ENCODE assay signal across 1 cellular context in genomic region chr2:10064932-10065682, GRCh38.
TF ChIP-seq lines count a peak whose summit lies in the region.

No MANE protein-coding gene starts in this region.

TF ChIP-seq in HEK293, 187 proteins besides CTCF, POLR2A, EP300 and RAD21 (continued from another document):
- TF ChIP-seq ZNF274 (IDR thresholded peaks at IDR 0.05; ENCODE audit: low read length) (no peak), ZNF274 (tag by site-specific recombination; IDR thresholded peaks at IDR 0.05; ENCODE audit: borderline replicate concordance) (no peak), ZNF112 (tag by site-specific recombination; IDR thresholded peaks at IDR 0.05) (no peak), ZNF510 (tag by site-specific recombination; IDR thresholded peaks at IDR 0.05; ENCODE audit: insufficient replicate concordance) (no peak), SETDB1 (IDR thresholded peaks at IDR 0.05; ENCODE audit: insufficient read length, low read length) (no peak), ZBTB17 (tag by site-specific recombination; IDR thresholded peaks at IDR 0.05) (no peak), ZNF292 (tag by site-specific recombination; IDR thresholded peaks at IDR 0.05; ENCODE audit: borderline replicate concordance, low read depth) (no peak)
